ENCODE assay signal across 12 cellular contexts in genomic region chr13:109816112-109816978, GRCh38. TPM values are rescaled to one million over a fixed set of nuclear protein-coding genes. Genes with fewer than 3 reads are reported as not detected.
DNase-seq lines count a peak whose midpoint lies in the region; ATAC-seq and TF ChIP-seq lines count a peak whose summit lies in the region.
"Had no signal": no experiment of that assay in that cellular context is flagged by ENCODE, and none has a peak within 500 bp of the region (broad histone marks: within the 10 kb centered on the region; RNA-seq: fewer than 3 reads in every experiment).

No MANE protein-coding gene starts in this region.

- peak; percentile 50 for DNase-seq in DMS79 treated with DMSO at 0.1 percent for 48 hours (lab: John Stamatoyannopoulos, UW)
- DNase-seq in DMS79 (lab: John Stamatoyannopoulos, UW), result no peak
- peak; percentile 39 for DNase-seq in NCI-H2029 (lab: John Stamatoyannopoulos, UW)
- DNase-seq in epithelial cell of proximal tubule (ENCODE audit: low read depth), result peak; percentile 74
- peak; percentile 89 for DNase-seq in renal cortical epithelial cell (ENCODE audit: low read depth)
- no peak for DNase-seq in NCI-H226
- DNase-seq in islet precursor cell, result no peak
- DNase-seq: activated CD4-positive, alpha-beta T cell treated with anti-CD3 and anti-CD28 coated beads for 36 hours; NCI-H187 treated with DMSO at 0.1 percent for 48 hours; T-helper 1 cell; tibial artery had no signal

- ATAC-seq in HG03565 (IDR thresholded peaks at IDR 0.05; ENCODE audit: unreplicated experiment), result no peak
- ATAC-seq: activated CD4-positive, alpha-beta T cell treated with anti-CD3 and anti-CD28 coated beads for 36 hours had no signal

- TF ChIP-seq CTCF in epithelial cell of proximal tubule (conservative IDR thresholded peaks at IDR 0.05; ENCODE audit: low read depth, low read length), result no peak

- no peak overlapping the region for H3K4me3 ChIP-seq in epithelial cell of proximal tubule (ENCODE audit: low read depth, low read length)
- H3K4me3 ChIP-seq: tibial artery had no signal

RNA-seq across cellular contexts. Expression of gene IRS2, which starts 30.0 kb away (rescaled TPM):
- 14.0 and 14.5 TPM in 2 replicates for total RNA-seq in epithelial cell of proximal tubule
- 6.8 and 22.3 TPM in 2 replicates for total RNA-seq in renal cortical epithelial cell

Comparison
In these comparisons a context has a peak if more than half of its experiments do, and no peak if none do; other contexts are left out.
1. DNase-seq: peak in DMS79 treated with DMSO at 0.1 percent for 48 hours (single experiment), NCI-H2029 (single experiment), epithelial cell of proximal tubule (single experiment) and renal cortical epithelial cell (single experiment); none in DMS79 (single experiment), NCI-H226 (single experiment) and islet precursor cell (single experiment).